ENCODE assay signal across 8 cellular contexts in genomic region chr1:246567258-246568235, GRCh38. TPM values are rescaled to one million over a fixed set of nuclear protein-coding genes. Genes with fewer than 3 reads are reported as not detected.
A peak's percentile ranks its signal among the peaks of the same experiment; 100 is the strongest.
DNase-seq lines count a peak whose midpoint lies in the region; ATAC-seq and TF ChIP-seq lines count a peak whose summit lies in the region.

No MANE protein-coding gene starts in this region.

- peaks cover 8% of the 10 kb centered on the region for H3K36me3 Mint-ChIP-seq in activated naive CD4-positive, alpha-beta T cell treated with anti-CD3 and anti-CD28 coated beads, Interleukin-2, amount 50 U/mL, for 24 hours

- peak overlapping the region; percentile 97 for H3K27ac Mint-ChIP-seq in activated naive CD4-positive, alpha-beta T cell treated with anti-CD3 and anti-CD28 coated beads, Interleukin-2, amount 50 U/mL, for 24 hours

- TF ChIP-seq CTCF in PC-9 (conservative IDR thresholded peaks at IDR 0.05) (no peak), choroid plexus epithelial cell (conservative IDR thresholded peaks at IDR 0.05; ENCODE audit: low read depth, low read length) (no peak)

- POLR2A ChIA-PET in PC-9 (lab: Charles Lee; ENCODE audit: unreplicated experiment) = no interaction called here
- POLR2A ChIA-PET in HEK293T (lab: Yijun Ruan, JAX) = no interaction called here

- no peaks in the 10 kb centered on the region for H3K9me2 ChIP-seq in PC-9 (ENCODE audit: insufficient read depth)

- peak overlapping the region; percentile 96 for H3K9ac ChIP-seq in mucosa of stomach (ENCODE audit: low read length)

- ATAC-seq in GM18517 (IDR thresholded peaks at IDR 0.05; ENCODE audit: unreplicated experiment) (no peak), HG03354 (IDR thresholded peaks at IDR 0.05; ENCODE audit: poor library complexity, severe bottlenecking, unreplicated experiment) (no peak)

- H3F3A ChIP-seq in PC-9 (ENCODE audit: insufficient read depth, low read depth) = peaks cover 16% of the 10 kb centered on the region; the same call in 1 of the 2 replicates

- H2AFZ ChIP-seq in PC-9 = peak overlapping the region; percentile 86

- peaks cover 19% of the 10 kb centered on the region for H3K4me1 ChIP-seq in PC-9 (replicated peaks; ENCODE audit: insufficient read depth)
- H3K4me1 ChIP-seq in mucosa of stomach (ENCODE audit: control insufficient read depth, insufficient read depth, low read length) = peaks cover 12% of the 10 kb centered on the region

- H3K4me3 Mint-ChIP-seq in activated naive CD4-positive, alpha-beta T cell treated with anti-CD3 and anti-CD28 coated beads, Interleukin-2, amount 50 U/mL, for 24 hours = peak overlapping the region; percentile 97

- H3K9me3 Mint-ChIP-seq in activated naive CD4-positive, alpha-beta T cell treated with anti-CD3 and anti-CD28 coated beads, Interleukin-2, amount 50 U/mL, for 24 hours = no peaks in the 10 kb centered on the region

- peaks cover 61% of the 10 kb centered on the region for H3K79me2 ChIP-seq in PC-9 (ENCODE audit: low read depth)

- CTCF ChIA-PET in PC-9 (lab: Charles Lee) (interaction anchor here (0.5 to 0.7 kb wide), 5 partner anchors 43 to 1187 kb away, joined by 3 to 7 read pairs (median 4); no protein-coding TSS in a partner anchor), HEK293T (lab: Yijun Ruan, JAX) (no interaction called here)

- H3K9me3 ChIP-seq in PC-9 (ENCODE audit: insufficient read depth, low read depth) = no peaks in the 10 kb centered on the region
- H3K9me3 ChIP-seq in mucosa of stomach (ENCODE audit: control insufficient read depth, low read length) = no peaks in the 10 kb centered on the region

- H3K27me3 Mint-ChIP-seq in activated naive CD4-positive, alpha-beta T cell treated with anti-CD3 and anti-CD28 coated beads, Interleukin-2, amount 50 U/mL, for 24 hours = no peaks in the 10 kb centered on the region

- H3K4me3 ChIP-seq in PC-9 (peak overlapping the region; percentile 90), choroid plexus epithelial cell (ENCODE audit: low read depth, low read length) (peak overlapping the region; percentile 97), mucosa of stomach (ENCODE audit: low read length) (peak overlapping the region; percentile 94)

- no peaks in the 10 kb centered on the region for H3K27me3 ChIP-seq in PC-9 (ENCODE audit: insufficient read depth, low read depth)
- no peaks in the 10 kb centered on the region for H3K27me3 ChIP-seq in mucosa of stomach (ENCODE audit: control insufficient read depth, insufficient read depth, low read length)

- H3K27ac ChIP-seq in PC-9 = peak overlapping the region; percentile 69

- intact Hi-C loops in PC-9 (cut with micrococcal nuclease; ENCODE audit: unreplicated experiment) = loop anchor here (10.0 kb wide), 1 partner anchor 187 kb away; no protein-coding TSS in a partner anchor

- peak overlapping the region; percentile 84 for H3K4me2 ChIP-seq in PC-9

- BruUV-seq in PC-9 (replicated peaks; lab: Mats Ljungman, UMichigan) = TSS peak; percentile 42

- H4K20me1 ChIP-seq in PC-9 (ENCODE audit: insufficient read depth) = no peaks in the 10 kb centered on the region

- H3K4me1 Mint-ChIP-seq in activated naive CD4-positive, alpha-beta T cell treated with anti-CD3 and anti-CD28 coated beads, Interleukin-2, amount 50 U/mL, for 24 hours = peaks cover 56% of the 10 kb centered on the region

- DNase-seq in activated naive CD4-positive, alpha-beta T cell treated with Interleukin-2 at 50 U/mL for 16 hours = no peak
- peak; percentile 10 to 66 for DNase-seq in PC-9
- peak; percentile 80 for DNase-seq in choroid plexus epithelial cell (ENCODE audit: low read depth)
- no peak for DNase-seq in HEK293T (ENCODE audit: extremely low spot score)

- H3K36me3 ChIP-seq in PC-9 (ENCODE audit: low read depth) (no peaks in the 10 kb centered on the region), mucosa of stomach (ENCODE audit: control insufficient read depth, insufficient read depth, low read length) (no peaks in the 10 kb centered on the region)

TF ChIP-seq in HEK293T, 16 proteins besides CTCF, POLR2A, EP300 and RAD21:
- TF ChIP-seq FOXK2 (IDR thresholded peaks at IDR 0.05) = no peak
- TF ChIP-seq, protein P1, sequence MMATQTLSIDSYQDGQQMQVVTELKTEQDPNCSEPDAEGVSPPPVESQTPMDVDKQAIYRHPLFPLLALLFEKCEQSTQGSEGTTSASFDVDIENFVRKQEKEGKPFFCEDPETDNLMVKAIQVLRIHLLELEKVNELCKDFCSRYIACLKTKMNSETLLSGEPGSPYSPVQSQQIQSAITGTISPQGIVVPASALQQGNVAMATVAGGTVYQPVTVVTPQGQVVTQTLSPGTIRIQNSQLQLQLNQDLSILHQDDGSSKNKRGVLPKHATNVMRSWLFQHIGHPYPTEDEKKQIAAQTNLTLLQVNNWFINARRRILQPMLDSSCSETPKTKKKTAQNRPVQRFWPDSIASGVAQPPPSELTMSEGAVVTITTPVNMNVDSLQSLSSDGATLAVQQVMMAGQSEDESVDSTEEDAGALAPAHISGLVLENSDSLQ (IDR thresholded peaks at IDR 0.05) = no peak
- TF ChIP-seq ZNF384 (IDR thresholded peaks at IDR 0.05) = no peak
- TF ChIP-seq L3MBTL2 (conservative IDR thresholded peaks at IDR 0.05) = no peak
- TF ChIP-seq ARNT (IDR thresholded peaks at IDR 0.05) = no peak
- TF ChIP-seq CTBP1 (IDR thresholded peaks at IDR 0.05; ENCODE audit: borderline replicate concordance) = no peak
- no peak for TF ChIP-seq FOXM1 (IDR thresholded peaks at IDR 0.05; ENCODE audit: borderline replicate concordance)
- no peak for TF ChIP-seq TARDBP (IDR thresholded peaks at IDR 0.05)
- no peak for TF ChIP-seq NFRKB (IDR thresholded peaks at IDR 0.05)
- no peak for TF ChIP-seq SUZ12 (IDR thresholded peaks at IDR 0.05)
- TF ChIP-seq ELF4 (IDR thresholded peaks at IDR 0.05) = no peak
- no peak for TF ChIP-seq LEF1 (IDR thresholded peaks at IDR 0.05; ENCODE audit: borderline replicate concordance)

RNA-seq across cellular contexts. Expression of gene CNST, which starts 1.3 kb away (rescaled TPM):
- total RNA-seq in PC-9 (2021) = 9.1 and 13.1 TPM in 2 replicates

RNA-seq across cellular contexts. Expression of gene TFB2M, which starts 1.5 kb away (rescaled TPM):
- 16.2 and 17.8 TPM in 2 replicates for total RNA-seq in PC-9 (2021)

Comparison
In these comparisons a context has a peak if more than half of its experiments do, and no peak if none do; other contexts are left out.
1. DNase-seq: peak in PC-9 (2 of 2) and choroid plexus epithelial cell (single experiment); none in activated naive CD4-positive, alpha-beta T cell treated with Interleukin-2 at 50 U/mL for 16 hours (single experiment) and HEK293T (single experiment).
2. Peak in every context shown above with its lines, with median percentiles within 50 percentile points of each other: H3K4me3 ChIP-seq.